ENCODE assay signal across 19 cellular contexts in genomic region chr11:79044211-79044610, GRCh38.
DNase-seq lines count a peak whose midpoint lies in the region; ATAC-seq and TF ChIP-seq lines count a peak whose summit lies in the region.
"Had no signal": no experiment of that assay in that cellular context is flagged by ENCODE, and none has a peak within 500 bp of the region (broad histone marks: within the 10 kb centered on the region; RNA-seq: fewer than 3 reads in every experiment).

No MANE protein-coding gene starts in this region.

- H3K9me3 ChIP-seq in PC-3 (ENCODE audit: low read length) = no peaks in the 10 kb centered on the region
- H3K9me3 ChIP-seq in thyroid gland = no peaks in the 10 kb centered on the region
- no peaks in the 10 kb centered on the region for H3K9me3 ChIP-seq in endodermal cell (ENCODE audit: control insufficient read depth, low read length)
- H3K9me3 ChIP-seq: BE2C had no signal

- CTCF ChIA-PET in PC-3 (lab: Charles Lee) = no interaction called here

- DNase-seq in PC-3 (no peak), cerebellar cortex (ENCODE audit: low spot score) (peak; percentile 51), thyroid gland (peak; percentile 50 to 59), NCI-H526 (lab: John Stamatoyannopoulos, UW) (no peak), endodermal cell (no peak)
- DNase-seq: ACHN; BE2C; C1 segment of cervical spinal cord; CD4-positive, CD25-positive, alpha-beta regulatory T cell; CD8-positive, alpha-beta memory T cell; COR-L47; DMS 273 treated with DMSO at 0.1 percent for 48 hours; DMS53; DND-41; EL; HCEC 1CT had no signal

- H3K9ac ChIP-seq in PC-3 (ENCODE audit: low read length) (no peak overlapping the region), endodermal cell (ENCODE audit: extremely low read depth, low read length, poor library complexity, severe bottlenecking) (no peak overlapping the region)

- H3K27ac Mint-ChIP-seq in nephron (peak overlapping the region; percentile 2 to 42 (median 11)), endodermal cell (no peak overlapping the region)
- H3K27ac Mint-ChIP-seq: CD4-positive, CD25-positive, alpha-beta regulatory T cell; CD8-positive, alpha-beta memory T cell; GM23338 had no signal

- POLR2A ChIA-PET in PC-3 (lab: Charles Lee; ENCODE audit: unreplicated experiment) = no interaction called here

- H3K36me3 Mint-ChIP-seq in nephron (ENCODE audit: low read depth) (peaks cover 6% of the 10 kb centered on the region), endodermal cell (ENCODE audit: low read depth) (peaks cover 10% of the 10 kb centered on the region)
- H3K36me3 Mint-ChIP-seq: CD4-positive, CD25-positive, alpha-beta regulatory T cell; CD8-positive, alpha-beta memory T cell had no signal

- no peak overlapping the region for H3K4me3 ChIP-seq in PC-3 (ENCODE audit: low read length)
- no peak overlapping the region for H3K4me3 ChIP-seq in thyroid gland (replicated peaks in 1 of 3)
- no peak overlapping the region for H3K4me3 ChIP-seq in endodermal cell (ENCODE audit: low read length)
- H3K4me3 ChIP-seq: GM23338 had no signal

- no peaks in the 10 kb centered on the region for H3K27me3 ChIP-seq in PC-3 (ENCODE audit: low read length)
- H3K27me3 ChIP-seq in thyroid gland = no peaks in the 10 kb centered on the region
- no peaks in the 10 kb centered on the region for H3K27me3 ChIP-seq in endodermal cell (ENCODE audit: control insufficient read depth, insufficient read depth, low read length, poor library complexity, severe bottlenecking)
- H3K27me3 ChIP-seq: BE2C had no signal

- intact Hi-C loops in PC-3 (cut with micrococcal nuclease) (no loop called here), thyroid gland (cut with DNase I) (no loop called here)

- no peak for TF ChIP-seq POLR2A in thyroid gland (IDR thresholded peaks at IDR 0.05)

- ATAC-seq in PC-3 = 0 out of 2 replicates have a peak, but pooled peaks have one; percentile 20
- ATAC-seq in GM21737 (IDR thresholded peaks at IDR 0.05; ENCODE audit: unreplicated experiment) = no peak
- ATAC-seq: GM23338 had no signal

- WGBS in thyroid gland, 2 donors = 49 to 54% methylated on average over 2 of the region's 2 CpGs
- 98 to 100% methylated on average over 1 to 2 of the region's 2 CpGs for WGBS in endodermal cell (ENCODE audit: insufficient coverage in 1 of 2, insufficient read length in 1 of 2), 2 experiments

- no peaks in the 10 kb centered on the region for H3K4me1 ChIP-seq in PC-3 (ENCODE audit: insufficient read depth, low read length)
- H3K4me1 ChIP-seq in thyroid gland = peaks cover 46 to 54% of the 10 kb centered on the region in 2 donors
- peaks cover 6% of the 10 kb centered on the region for H3K4me1 ChIP-seq in endodermal cell (ENCODE audit: control insufficient read depth, insufficient read depth, low read length)

- no peaks in the 10 kb centered on the region for H4K20me1 ChIP-seq in PC-3 (ENCODE audit: low read length)

- TF ChIP-seq CTCF in PC-3 (conservative IDR thresholded peaks at IDR 0.05; ENCODE audit: low read depth, low read length) = no peak
- TF ChIP-seq CTCF in nephron (IDR thresholded peaks at IDR 0.05; ENCODE audit: unreplicated experiment in 3 of 3) = no peak
- no peak for TF ChIP-seq CTCF in thyroid gland (IDR thresholded peaks at IDR 0.05)
- no peak for TF ChIP-seq CTCF in endodermal cell (conservative IDR thresholded peaks at IDR 0.05)

- H3K79me2 ChIP-seq in PC-3 (ENCODE audit: low read length) = no peaks in the 10 kb centered on the region

- no peaks in the 10 kb centered on the region for H3K36me3 ChIP-seq in PC-3 (ENCODE audit: low read depth, low read length)
- no peaks in the 10 kb centered on the region for H3K36me3 ChIP-seq in thyroid gland
- H3K36me3 ChIP-seq in endodermal cell (ENCODE audit: control insufficient read depth, insufficient read depth, low read length) = no peaks in the 10 kb centered on the region
- H3K36me3 ChIP-seq: BE2C had no signal

- H3K4me3 Mint-ChIP-seq in nephron (no peak overlapping the region), endodermal cell (no peak overlapping the region)
- H3K4me3 Mint-ChIP-seq: CD4-positive, CD25-positive, alpha-beta regulatory T cell; CD8-positive, alpha-beta memory T cell; GM23338 had no signal

- H3F3A ChIP-seq in PC-3 (ENCODE audit: low read length, unreplicated experiment) = no peaks in the 10 kb centered on the region

- BruUV-seq in PC-3 (replicated peaks; lab: Mats Ljungman, UMichigan) = no TSS peak

- H3K4me1 Mint-ChIP-seq in nephron (peaks cover 62% of the 10 kb centered on the region), endodermal cell (peaks cover 30% of the 10 kb centered on the region)
- H3K4me1 Mint-ChIP-seq: CD4-positive, CD25-positive, alpha-beta regulatory T cell; CD8-positive, alpha-beta memory T cell had no signal

- no peaks in the 10 kb centered on the region for H3K9me2 ChIP-seq in PC-3 (replicated peaks; ENCODE audit: low read length)

- no peaks in the 10 kb centered on the region for H3K27me3 Mint-ChIP-seq in nephron (ENCODE audit: low read depth)
- H3K27me3 Mint-ChIP-seq in endodermal cell (ENCODE audit: insufficient read depth) = no peaks in the 10 kb centered on the region

- no peak overlapping the region for H2AFZ ChIP-seq in PC-3 (ENCODE audit: low read length)
- H2AFZ ChIP-seq: GM23338 had no signal

- H3K27ac ChIP-seq in PC-3 (ENCODE audit: low read length) (no peak overlapping the region), thyroid gland (peak overlapping the region; percentile 69 to 72 (median 70)), endodermal cell (ENCODE audit: low read depth, low read length) (no peak overlapping the region)

- no peaks in the 10 kb centered on the region for H3K9me3 Mint-ChIP-seq in nephron
- H3K9me3 Mint-ChIP-seq in endodermal cell = peaks cover 2% of the 10 kb centered on the region
- H3K9me3 Mint-ChIP-seq: GM23338 had no signal

- H3K4me2 ChIP-seq in PC-3 (ENCODE audit: low read length) = no peak overlapping the region
- H3K4me2 ChIP-seq: GM23338 had no signal

Comparison
In these comparisons a context has a peak if more than half of its experiments do, and no peak if none do; other contexts are left out.
1. DNase-seq: peak in cerebellar cortex (single experiment) and thyroid gland (2 of 2); none in PC-3 (single experiment), NCI-H526 (0 of 2) and endodermal cell (single experiment).
2. H3K27ac ChIP-seq: peak in thyroid gland (3 of 3); none in PC-3 (single experiment) and endodermal cell (single experiment).